Comparison of ENCODE assay signal across 10 cellular contexts in the genomic region with DNA sequence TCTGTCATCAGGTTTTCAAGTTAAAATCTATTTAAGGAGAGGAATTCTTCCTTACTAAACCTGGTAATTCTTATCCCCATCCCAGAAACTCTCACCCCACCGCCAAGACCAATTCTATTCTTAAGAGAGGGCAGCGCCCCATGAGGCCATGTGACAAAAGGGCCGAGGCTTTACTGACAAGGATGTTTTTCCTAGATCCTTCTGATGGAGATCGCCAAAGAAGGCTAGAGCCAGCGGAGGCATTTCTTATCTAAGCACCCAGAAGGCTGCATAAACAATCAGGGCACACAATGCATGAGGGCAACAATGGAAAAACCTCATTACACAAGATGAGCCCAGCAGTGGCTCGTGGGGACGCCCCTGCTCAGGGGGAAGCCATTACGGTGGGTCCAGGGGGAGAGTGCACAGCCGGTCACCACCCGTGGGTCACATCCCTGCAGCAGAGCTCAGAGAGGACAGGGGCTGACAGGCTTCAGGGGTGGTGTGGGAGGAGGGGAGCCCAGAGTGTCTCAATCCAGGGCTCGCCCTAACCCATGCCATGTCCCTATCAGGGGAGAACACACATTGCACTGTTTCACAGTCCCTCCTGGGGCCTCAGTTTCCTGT.
DNase-seq lines count a peak whose midpoint lies in the region; ATAC-seq and TF ChIP-seq lines count a peak whose summit lies in the region.
"Had no signal": no experiment of that assay in that cellular context is flagged by ENCODE, and none has a peak within 500 bp of the region (broad histone marks: within the 10 kb centered on the region; RNA-seq: fewer than 3 reads in every experiment).

No MANE protein-coding gene starts in this region.

- no peak for TF ChIP-seq POLR2A in breast epithelium (IDR thresholded peaks at IDR 0.05)

- H3K9ac ChIP-seq in NT2/D1 (ENCODE audit: insufficient read length, low read depth), result peak overlapping the region; percentile 24
- no peak overlapping the region for H3K9ac ChIP-seq in endodermal cell (ENCODE audit: extremely low read depth, low read length, poor library complexity, severe bottlenecking)

- peak overlapping the region in 1 of 7 donors; percentile 61 for H3K4me3 Mint-ChIP-seq in CD8-positive, alpha-beta memory T cell
- H3K4me3 Mint-ChIP-seq in endodermal cell (no peak overlapping the region), progenitor cell of endocrine pancreas (ENCODE audit: low read depth) (no peak overlapping the region), immature natural killer cell (peak overlapping the region in 1 of 5 donors; percentile 16)
- H3K4me3 Mint-ChIP-seq in naive thymus-derived CD4-positive, alpha-beta T cell, result peak overlapping the region in 4 of 10 donors; percentile 12 to 58 (median 44)

- H3K27ac ChIP-seq in CD8-positive, alpha-beta memory T cell (ENCODE audit: low read depth, low read length), result no peak overlapping the region
- H3K27ac ChIP-seq in endodermal cell (ENCODE audit: low read depth, low read length) (peak overlapping the region; percentile 1), breast epithelium (peak overlapping the region in 1 of 2 donors; percentile 7)
- H3K27ac ChIP-seq in naive thymus-derived CD4-positive, alpha-beta T cell (ENCODE audit: low read depth, low read length), result no peak overlapping the region

- 65 to 70% methylated on average over 9 to 11 of the region's 11 CpGs for WGBS in endodermal cell (ENCODE audit: insufficient coverage in 1 of 2, insufficient read length in 1 of 2), 2 experiments

- CTCF ChIA-PET in CD8-positive, alpha-beta memory T cell (lab: Charles Lee), result interaction anchor here (1.3 to 3.0 kb wide), 2 partner anchors 37 to 177 kb away, joined by 3 to 15 read pairs; no protein-coding TSS in a partner anchor
- CTCF ChIA-PET in naive thymus-derived CD4-positive, alpha-beta T cell (lab: Charles Lee), result interaction anchor here (0.7 to 5.6 kb wide), 8 partner anchors 12 to 178 kb away, joined by 3 to 28 read pairs (median 4); no protein-coding TSS in a partner anchor

- peak overlapping the region in 5 of 8 donors; percentile 74 to 87 (median 84) for H3K27ac Mint-ChIP-seq in CD8-positive, alpha-beta memory T cell
- H3K27ac Mint-ChIP-seq in endodermal cell (peak overlapping the region; percentile 88), progenitor cell of endocrine pancreas (no peak overlapping the region), immature natural killer cell (peak overlapping the region in 3 of 6 donors; percentile 62 to 80 (median 78))
- peak overlapping the region in 1 of 9 donors; percentile 14 for H3K27ac Mint-ChIP-seq in naive thymus-derived CD4-positive, alpha-beta T cell

- no peaks in the 10 kb centered on the region for H3K27me3 ChIP-seq in CD8-positive, alpha-beta memory T cell (ENCODE audit: insufficient read depth, low read length, poor library complexity, severe bottlenecking)
- H3K27me3 ChIP-seq in NT2/D1 (ENCODE audit: insufficient read depth, insufficient read length) (no peaks in the 10 kb centered on the region), endodermal cell (ENCODE audit: control insufficient read depth, insufficient read depth, low read length, poor library complexity, severe bottlenecking) (no peaks in the 10 kb centered on the region), breast epithelium (no peaks in the 10 kb centered on the region)
- H3K27me3 ChIP-seq in naive thymus-derived CD4-positive, alpha-beta T cell (ENCODE audit: control insufficient read depth in 2 of 2, insufficient read depth in 2 of 2, low read length in 2 of 2), result no peaks in the 10 kb centered on the region

- peaks cover 0 to 1% of the 10 kb centered on the region in 2 donors for H3K27me3 Mint-ChIP-seq in CD8-positive, alpha-beta memory T cell
- H3K27me3 Mint-ChIP-seq in endodermal cell (ENCODE audit: insufficient read depth), result no peaks in the 10 kb centered on the region
- H3K27me3 Mint-ChIP-seq in progenitor cell of endocrine pancreas, result peaks cover 8% of the 10 kb centered on the region
- peaks cover 1 to 15% (median 3%) of the 10 kb centered on the region in 3 donors for H3K27me3 Mint-ChIP-seq in immature natural killer cell (ENCODE audit: low read depth in 3 of 3)
- no peaks in the 10 kb centered on the region for H3K27me3 Mint-ChIP-seq in naive thymus-derived CD4-positive, alpha-beta T cell

- peaks cover 0 to 52% (median 5%) of the 10 kb centered on the region in 3 donors for H3K36me3 Mint-ChIP-seq in CD8-positive, alpha-beta memory T cell
- peaks cover 20% of the 10 kb centered on the region for H3K36me3 Mint-ChIP-seq in endodermal cell (ENCODE audit: low read depth)
- no peaks in the 10 kb centered on the region for H3K36me3 Mint-ChIP-seq in progenitor cell of endocrine pancreas (ENCODE audit: insufficient read depth)
- peaks cover 0 to 24% (median 5%) of the 10 kb centered on the region in 3 donors for H3K36me3 Mint-ChIP-seq in immature natural killer cell
- H3K36me3 Mint-ChIP-seq in naive thymus-derived CD4-positive, alpha-beta T cell, result peaks cover 9 to 31% (median 9%) of the 10 kb centered on the region in 5 donors

- DNase-seq in CD8-positive, alpha-beta memory T cell, result no peak
- no peak for DNase-seq in NT2/D1 (ENCODE audit: low read depth, low spot score)
- peak; percentile 74 for DNase-seq in endodermal cell
- DNase-seq in progenitor cell of endocrine pancreas (ENCODE audit: low spot score, unreplicated experiment), result no peak
- DNase-seq in immature natural killer cell, result no peak
- DNase-seq in naive thymus-derived CD4-positive, alpha-beta T cell, result no peak
- no peak for DNase-seq in cerebellar cortex (ENCODE audit: low spot score)
- no peak for DNase-seq in breast epithelium (ENCODE audit: low spot score in 2 of 2)
- DNase-seq: GOT3, NCI-H146 had no signal

- H3K4me3 ChIP-seq in CD8-positive, alpha-beta memory T cell (ENCODE audit: low read length), result no peak overlapping the region
- H3K4me3 ChIP-seq in NT2/D1 (ENCODE audit: insufficient read length, low read depth) (no peak overlapping the region), endodermal cell (ENCODE audit: low read length) (no peak overlapping the region), breast epithelium (no peak overlapping the region)
- no peak overlapping the region for H3K4me3 ChIP-seq in naive thymus-derived CD4-positive, alpha-beta T cell (ENCODE audit: low read length)

- intact Hi-C loops in naive thymus-derived CD4-positive, alpha-beta T cell (cut with micrococcal nuclease), result loop anchor here in 1 of 2 donors (1.0 kb wide), 1 partner anchor 37 kb away; no protein-coding TSS in a partner anchor
- intact Hi-C loops in breast epithelium (cut with DNase I; ENCODE audit: low total_unique reads), result no loop called here

- H3K4me1 ChIP-seq in CD8-positive, alpha-beta memory T cell (ENCODE audit: insufficient read depth, low read length), result peaks cover 38% of the 10 kb centered on the region
- H3K4me1 ChIP-seq in NT2/D1 (ENCODE audit: insufficient read depth, insufficient read length) (peaks cover 36% of the 10 kb centered on the region), endodermal cell (ENCODE audit: control insufficient read depth, insufficient read depth, low read length) (peaks cover 12% of the 10 kb centered on the region), breast epithelium (peaks cover 3 to 10% of the 10 kb centered on the region in 2 donors)
- H3K4me1 ChIP-seq in naive thymus-derived CD4-positive, alpha-beta T cell (ENCODE audit: control insufficient read depth in 2 of 2, insufficient read depth in 2 of 2, low read length in 2 of 2), result peaks cover 17 to 45% of the 10 kb centered on the region in 2 donors

- ATAC-seq in naive thymus-derived CD4-positive, alpha-beta T cell, result no peak

- no peaks in the 10 kb centered on the region for H3K9me3 Mint-ChIP-seq in CD8-positive, alpha-beta memory T cell
- H3K9me3 Mint-ChIP-seq in endodermal cell (no peaks in the 10 kb centered on the region), progenitor cell of endocrine pancreas (ENCODE audit: low read depth) (no peaks in the 10 kb centered on the region), immature natural killer cell (no peaks in the 10 kb centered on the region)
- H3K9me3 Mint-ChIP-seq in naive thymus-derived CD4-positive, alpha-beta T cell, result no peaks in the 10 kb centered on the region

- peaks cover 36% of the 10 kb centered on the region for H3K36me3 ChIP-seq in CD8-positive, alpha-beta memory T cell (ENCODE audit: insufficient read depth, low read length)
- peaks cover 34% of the 10 kb centered on the region for H3K36me3 ChIP-seq in NT2/D1 (ENCODE audit: insufficient read depth, insufficient read length, low read length)
- H3K36me3 ChIP-seq in endodermal cell (ENCODE audit: control insufficient read depth, insufficient read depth, low read length), result peaks cover 19% of the 10 kb centered on the region
- H3K36me3 ChIP-seq in naive thymus-derived CD4-positive, alpha-beta T cell (ENCODE audit: control insufficient read depth in 2 of 3, insufficient read depth in 3 of 3, low read length in 3 of 3), result peaks cover 13 to 41% (median 21%) of the 10 kb centered on the region in 3 experiments
- no peaks in the 10 kb centered on the region for H3K36me3 ChIP-seq in breast epithelium

- no peaks in the 10 kb centered on the region for H3K9me3 ChIP-seq in CD8-positive, alpha-beta memory T cell (ENCODE audit: low read length)
- H3K9me3 ChIP-seq in NT2/D1 (ENCODE audit: insufficient read depth, low read length), result no peaks in the 10 kb centered on the region
- H3K9me3 ChIP-seq in endodermal cell (ENCODE audit: control insufficient read depth, low read length), result no peaks in the 10 kb centered on the region
- H3K9me3 ChIP-seq in naive thymus-derived CD4-positive, alpha-beta T cell (ENCODE audit: control insufficient read depth in 2 of 3, low read length in 3 of 3), result no peaks in the 10 kb centered on the region
- no peaks in the 10 kb centered on the region for H3K9me3 ChIP-seq in breast epithelium

- H3K4me1 Mint-ChIP-seq in CD8-positive, alpha-beta memory T cell, result peaks cover 0 to 43% (median 43%) of the 10 kb centered on the region in 3 donors
- H3K4me1 Mint-ChIP-seq in endodermal cell (peaks cover 31% of the 10 kb centered on the region), progenitor cell of endocrine pancreas (ENCODE audit: low read depth) (peaks cover 4% of the 10 kb centered on the region), immature natural killer cell (peaks cover 8 to 37% of the 10 kb centered on the region in 2 donors)
- peaks cover 0 to 80% (median 59%) of the 10 kb centered on the region in 7 donors for H3K4me1 Mint-ChIP-seq in naive thymus-derived CD4-positive, alpha-beta T cell

- POLR2A ChIA-PET in CD8-positive, alpha-beta memory T cell (lab: Charles Lee), result interaction anchor here (1.0 kb wide), 1 partner anchor 178 kb away, joined by 3 read pairs; no protein-coding TSS in a partner anchor
- POLR2A ChIA-PET in naive thymus-derived CD4-positive, alpha-beta T cell (lab: Charles Lee), result interaction anchor here (0.7 to 17.1 kb wide), 5 partner anchors 28 to 90 kb away, joined by 3 to 276 read pairs (median 6); no protein-coding TSS in a partner anchor

- TF ChIP-seq CTCF in endodermal cell (conservative IDR thresholded peaks at IDR 0.05), result peak; percentile 61
- peak; percentile 47 for TF ChIP-seq CTCF in progenitor cell of endocrine pancreas (IDR thresholded peaks at IDR 0.05; ENCODE audit: unreplicated experiment)
- TF ChIP-seq CTCF in breast epithelium (IDR thresholded peaks at IDR 0.05), result no peak

Comparison
In these comparisons a context has a peak if more than half of its experiments do, and no peak if none do; other contexts are left out.
1. CTCF ChIP-seq: peak in endodermal cell (single experiment) and progenitor cell of endocrine pancreas (single experiment); none in breast epithelium (0 of 3).